In genomic region chr7:93004906-93005305, GRCh38 we compare ENCODE assay signal across 29 cellular contexts.
"Had no signal": no experiment of that assay in that cellular context is flagged by ENCODE, and none has a peak within 500 bp of the region (broad histone marks: within the 10 kb centered on the region; RNA-seq: fewer than 3 reads in every experiment).

No MANE protein-coding gene starts in this region.

- FAIRE-seq: small intestine had no signal

- H3K27me3 ChIP-seq: ovary, right lobe of liver, sigmoid colon, stomach, testis, tibial artery, transverse colon, vagina had no signal

- DNase-seq: naive thymus-derived CD8-positive, alpha-beta T cell; nephron progenitor cell; occipital lobe; ovary; posterior cingulate gyrus; psoas muscle; right cardiac atrium; right lobe of liver; sigmoid colon; small intestine; stimulated activated CD4-positive, alpha-beta T cell treated with anti-CD3 and anti-CD28 coated beads, Interleukin-15, amount 100 ng/mL, for 24 hours; stimulated activated CD4-positive, alpha-beta T cell treated with anti-CD3 and anti-CD28 coated beads, Interleukin-2, amount 100 ng/mL, for 24 hours; stimulated activated CD4-positive, alpha-beta T cell treated with anti-CD3 and anti-CD28 coated beads, Interleukin-2, amount 100 ng/mL, for 48 hours; stimulated activated CD4-positive, alpha-beta T cell treated with anti-CD3 and anti-CD28 coated beads, Interleukin-4, amount 100 ng/mL, for 24 hours; stimulated activated naive B cell treated with anti-CD40 and anti-IgM and Interleukin-4, amounts not matched to agents 10 μg/mL and 1 μg/mL and 100 μg/mL, for 72 hours; stimulated activated naive CD4-positive, alpha-beta T cell treated with Interleukin-2 at 50 U/mL for 16 hours; stomach; testis; tibial artery; transverse colon; upper lobe of right lung had no signal

- H3K9me3 Mint-ChIP-seq: naive thymus-derived CD8-positive, alpha-beta T cell; nephron progenitor cell; stimulated activated effector memory CD8-positive, alpha-beta T cell treated with anti-CD3 and anti-CD28 coated beads, Interleukin-12 subunit alpha, Interleukin-12 subunit beta, amount 100 ng/mL, for 72 hours; stimulated activated naive B cell treated with anti-CD40 and anti-IgM and Interleukin-4, amounts not matched to agents 10 μg/mL and 1 μg/mL and 100 μg/mL, for 72 hours; stimulated activated naive CD8-positive, alpha-beta T cell treated with anti-CD3 and anti-CD28 coated beads, Interleukin-15, Interleukin-2, amounts not matched to agents 100 ng/mL and 50 ng/mL, for 24 hours; type B pancreatic cell had no signal

- H3K4me1 ChIP-seq: parathyroid adenoma, psoas muscle, right lobe of liver, sigmoid colon, stomach, testis, tibial artery, upper lobe of right lung, vagina had no signal

- H3K4me1 Mint-ChIP-seq: naive thymus-derived CD8-positive, alpha-beta T cell; nephron progenitor cell; stimulated activated effector memory CD8-positive, alpha-beta T cell treated with anti-CD3 and anti-CD28 coated beads, Interleukin-12 subunit alpha, Interleukin-12 subunit beta, amount 100 ng/mL, for 72 hours; stimulated activated naive B cell treated with anti-CD40 and anti-IgM and Interleukin-4, amounts not matched to agents 10 μg/mL and 1 μg/mL and 100 μg/mL, for 72 hours had no signal

- H3K4me3 ChIP-seq: ovary, psoas muscle, right lobe of liver, sigmoid colon, stomach, testis, tibial artery, transverse colon, upper lobe of right lung, vagina had no signal

- H3K79me2 ChIP-seq: parathyroid adenoma had no signal

- H3K9ac ChIP-seq: parathyroid adenoma had no signal

- H3K27ac Mint-ChIP-seq: naive thymus-derived CD8-positive, alpha-beta T cell; natural killer cell treated with Interleukin-12 subunit alpha and Interleukin-12 subunit beta and Interleukin-15 and Interleukin-18, amount 100 ng/mL, for 72 hours; nephron progenitor cell; progenitor cell of endocrine pancreas; stimulated activated effector memory CD8-positive, alpha-beta T cell treated with anti-CD3 and anti-CD28 coated beads, Interleukin-12 subunit alpha, Interleukin-12 subunit beta, amount 100 ng/mL, for 72 hours; stimulated activated naive B cell treated with anti-CD40 and anti-IgM and Interleukin-4, amounts not matched to agents 10 μg/mL and 1 μg/mL and 100 μg/mL, for 72 hours; stimulated activated naive CD8-positive, alpha-beta T cell treated with anti-CD3 and anti-CD28 coated beads, Interleukin-15, Interleukin-2, amounts not matched to agents 100 ng/mL and 50 ng/mL, for 24 hours; type B pancreatic cell had no signal

- H3K27ac ChIP-seq: ovary, parathyroid adenoma, psoas muscle, right lobe of liver, sigmoid colon, stomach, testis, tibial artery, transverse colon, upper lobe of right lung, vagina had no signal

- H3K4me3 Mint-ChIP-seq: naive thymus-derived CD8-positive, alpha-beta T cell; natural killer cell treated with Interleukin-12 subunit alpha and Interleukin-12 subunit beta and Interleukin-15 and Interleukin-18, amount 100 ng/mL, for 72 hours; nephron progenitor cell; neural crest cell; stimulated activated effector memory CD8-positive, alpha-beta T cell treated with anti-CD3 and anti-CD28 coated beads, Interleukin-12 subunit alpha, Interleukin-12 subunit beta, amount 100 ng/mL, for 72 hours; stimulated activated naive B cell treated with anti-CD40 and anti-IgM and Interleukin-4, amounts not matched to agents 10 μg/mL and 1 μg/mL and 100 μg/mL, for 72 hours; stimulated activated naive CD8-positive, alpha-beta T cell treated with anti-CD3 and anti-CD28 coated beads, Interleukin-15, Interleukin-2, amounts not matched to agents 100 ng/mL and 50 ng/mL, for 24 hours; type B pancreatic cell had no signal

- H3K36me3 ChIP-seq: ovary, right lobe of liver, sigmoid colon, stomach, tibial artery, transverse colon, upper lobe of right lung, vagina had no signal

- H3K36me3 Mint-ChIP-seq: naive thymus-derived CD8-positive, alpha-beta T cell; natural killer cell treated with Interleukin-12 subunit alpha and Interleukin-12 subunit beta and Interleukin-15 and Interleukin-18, amount 100 ng/mL, for 72 hours; stimulated activated effector memory CD8-positive, alpha-beta T cell treated with anti-CD3 and anti-CD28 coated beads, Interleukin-12 subunit alpha, Interleukin-12 subunit beta, amount 100 ng/mL, for 72 hours; stimulated activated naive B cell treated with anti-CD40 and anti-IgM and Interleukin-4, amounts not matched to agents 10 μg/mL and 1 μg/mL and 100 μg/mL, for 72 hours; type B pancreatic cell had no signal

- H3K9me3 ChIP-seq: ovary, psoas muscle, right lobe of liver, sigmoid colon, stomach, testis, tibial artery, transverse colon, upper lobe of right lung, vagina had no signal

- H2AFZ ChIP-seq: parathyroid adenoma had no signal
